In genomic region chr12:94322346-94322745, GRCh38 we compare ENCODE assay signal across 32 cellular contexts.
"Had no signal": no experiment of that assay in that cellular context is flagged by ENCODE, and none has a peak within 500 bp of the region (broad histone marks: within the 10 kb centered on the region; RNA-seq: fewer than 3 reads in every experiment).

No MANE protein-coding gene starts in this region.

- DNase-seq: activated CD4-positive, alpha-beta memory T cell treated with anti-CD3 and anti-CD28 coated beads, Interleukin-2, amount 10 ng/mL, durations not matched to agents 7 days and 5 days; activated CD4-positive, alpha-beta T cell treated with anti-CD3 and anti-CD28 coated beads for 1 hour; activated CD4-positive, alpha-beta T cell treated with anti-CD3 and anti-CD28 coated beads for 36 hours; activated CD4-positive, alpha-beta T cell treated with anti-CD3 and anti-CD28 coated beads for 48 hours; activated CD4-positive, alpha-beta T cell treated with anti-CD3 and anti-CD28 coated beads, Interleukin-2, amount 10 ng/mL, durations not matched to agents 7 days and 5 days; activated CD4-positive, alpha-beta T cell treated with anti-CD3 and anti-CD28 coated beads, Interleukin-2, amount 50 U/mL, for 48 hours; activated CD4-positive, CD25-positive, alpha-beta regulatory T cell; activated CD8-positive, alpha-beta memory T cell treated with anti-CD3 and anti-CD28 coated beads, Interleukin-2, amount 50 U/mL, for 4 hours; activated CD8-positive, alpha-beta T cell treated with anti-CD3 and anti-CD28 coated beads, Interleukin-2, amount 10 ng/mL, durations not matched to agents 7 days and 5 days; activated effector memory CD4-positive, alpha-beta T cell treated with anti-CD3 and anti-CD28 coated beads, Interleukin-2, amount 50 U/mL, for 16 hours; activated gamma-delta T cell treated with Interleukin-2 at 50 U/mL for 16 hours; activated naive CD4-positive, alpha-beta T cell; activated naive CD4-positive, alpha-beta T cell treated with anti-CD3 and anti-CD28 coated beads for 36 hours; activated naive CD4-positive, alpha-beta T cell treated with anti-CD3 and anti-CD28 coated beads, Interleukin-2, amount 50 U/mL, for 16 hours; activated naive CD8-positive, alpha-beta T cell treated with anti-CD3 and anti-CD28 coated beads for 36 hours; activated T-cell treated with anti-CD3 and anti-CD28 coated beads for 4 hours; activated T-cell treated with anti-CD3 and anti-CD28 coated beads, Interleukin-2, amount 50 U/mL, for 1 hour; activated T-cell treated with anti-CD3 and anti-CD28 coated beads, Interleukin-2, amount 50 U/mL, for 4 hours; activated T-cell treated with anti-CD3 and anti-CD28 coated beads, Interleukin-2, amount 50 U/mL, for 72 hours; adrenal gland; amniotic stem cell; caudate nucleus; cerebellar nuclear complex; T-helper 1 cell; T-helper 2 cell; T-helper 9 cell; WERI-Rb-1 had no signal

- ATAC-seq: activated CD4-positive, alpha-beta T cell treated with anti-CD3 and anti-CD28 coated beads for 36 hours; activated CD4-positive, CD25-positive, alpha-beta regulatory T cell treated with anti-CD3 and anti-CD28 coated beads, Interleukin-2, amount 50 U/mL, for 24 hours; activated CD8-positive, alpha-beta T cell treated with anti-CD3 and anti-CD28 coated beads, Interleukin-2, amount 10 ng/mL, durations not matched to agents 7 days and 5 days; activated naive CD4-positive, alpha-beta T cell treated with anti-CD3 and anti-CD28 coated beads, Interleukin-2, amount 50 U/mL, for 72 hours; activated T-cell treated with anti-CD3 and anti-CD28 coated beads, Interleukin-2, amount 50 U/mL, for 4 hours; activated T-cell treated with anti-CD3 and anti-CD28 coated beads, Interleukin-2, amount 50 U/mL, for 72 hours; activated T-helper 17 cell treated with anti-CD3 and anti-CD28 coated beads, Interleukin-2, amount 50 U/mL, for 72 hours; WTC11 had no signal

- H3K4me3 ChIP-seq: adrenal gland, cardiac muscle cell had no signal
